In genomic region chr7:113710310-113711106, GRCh38 we compare ENCODE assay signal across 8 cellular contexts.
A peak's percentile ranks its signal among the peaks of the same experiment; 100 is the strongest.
DNase-seq lines count a peak whose midpoint lies in the region; ATAC-seq and TF ChIP-seq lines count a peak whose summit lies in the region.

No MANE protein-coding gene starts in this region.

- peaks cover 19% of the 10 kb centered on the region for H3K27me3 Mint-ChIP-seq in chondrocyte (ENCODE audit: low read depth)
- no peaks in the 10 kb centered on the region for H3K27me3 Mint-ChIP-seq in stimulated activated naive CD8-positive, alpha-beta T cell treated with anti-CD3 and anti-CD28 coated beads, Interleukin-15, amount 100 ng/mL, for 72 hours

- H2AFZ ChIP-seq in SK-N-SH (ENCODE audit: low read depth) = no peak overlapping the region

- no peaks in the 10 kb centered on the region for H3F3A ChIP-seq in SK-N-SH (replicated peaks; ENCODE audit: insufficient read depth)

- H3K9me3 Mint-ChIP-seq in chondrocyte (ENCODE audit: low read depth) = peaks cover 8% of the 10 kb centered on the region
- no peaks in the 10 kb centered on the region for H3K9me3 Mint-ChIP-seq in stimulated activated naive CD8-positive, alpha-beta T cell treated with anti-CD3 and anti-CD28 coated beads, Interleukin-15, amount 100 ng/mL, for 72 hours

- no peaks in the 10 kb centered on the region for H3K27me3 ChIP-seq in SK-N-SH (ENCODE audit: insufficient read depth)

- ATAC-seq in GM18858 (IDR thresholded peaks at IDR 0.05; ENCODE audit: unreplicated experiment) (peak; percentile 98), HG02970 (IDR thresholded peaks at IDR 0.05; ENCODE audit: low FRiP score, unreplicated experiment) (peak; percentile 97)
- ATAC-seq in stimulated activated naive CD8-positive, alpha-beta T cell treated with anti-CD3 and anti-CD28 coated beads, Interleukin-15, amount 100 ng/mL, for 72 hours = peak; percentile 68

- WGBS in SK-N-SH (ENCODE audit: low lambda C conversion rate) = 42% methylated on average over 4 of the region's 4 CpGs

- peaks cover 2% of the 10 kb centered on the region for H3K4me1 Mint-ChIP-seq in chondrocyte (ENCODE audit: low read depth)
- no peaks in the 10 kb centered on the region for H3K4me1 Mint-ChIP-seq in stimulated activated naive CD8-positive, alpha-beta T cell treated with anti-CD3 and anti-CD28 coated beads, Interleukin-15, amount 100 ng/mL, for 72 hours

- peaks cover 13% of the 10 kb centered on the region; the same call in 1 of the 2 replicates for H3K9me3 ChIP-seq in SK-N-SH

- peak; percentile 68 for TF ChIP-seq RAD21 in SK-N-SH (IDR thresholded peaks at IDR 0.05; ENCODE audit: low read length)

- H3K4me3 Mint-ChIP-seq in chondrocyte (ENCODE audit: unreplicated experiment) = no peak overlapping the region
- H3K4me3 Mint-ChIP-seq in stimulated activated naive CD8-positive, alpha-beta T cell treated with anti-CD3 and anti-CD28 coated beads, Interleukin-15, amount 100 ng/mL, for 72 hours = no peak overlapping the region

- no peak overlapping the region for H3K9ac ChIP-seq in SK-N-SH

- TF ChIP-seq CTCF in SK-N-SH (IDR thresholded peaks at IDR 0.05) (peak; percentile 100), chondrocyte (IDR thresholded peaks at IDR 0.05) (peak; percentile 94)

- peaks cover 0 to 6% of the 10 kb centered on the region in 2 experiments for H3K36me3 ChIP-seq in SK-N-SH (replicated peaks in 1 of 2; ENCODE audit: control insufficient read depth in 1 of 2, insufficient read depth in 2 of 2, low read length in 1 of 2)

- peaks cover 3% of the 10 kb centered on the region for H3K36me3 Mint-ChIP-seq in chondrocyte (ENCODE audit: low read depth)

- POLR2A ChIA-PET in SK-N-SH (lab: Yijun Ruan, JAX) = no interaction called here

- DNase-seq in CD1c-positive myeloid dendritic cell (ENCODE audit: extremely low spot score) = peak; percentile 70
- DNase-seq in NCI-H1417 treated with DMSO at 0.1 percent for 48 hours (lab: John Stamatoyannopoulos, UW) = peak; percentile 54
- DNase-seq in SK-N-SH = peak; percentile 46
- DNase-seq in chondrocyte (ENCODE audit: low spot score) = no peak
- peak; percentile 90 for DNase-seq in left kidney (ENCODE audit: low read depth, low spot score)
- DNase-seq in stimulated activated naive CD8-positive, alpha-beta T cell treated with anti-CD3 and anti-CD28 coated beads, Interleukin-15, amount 100 ng/mL, for 72 hours = peak; percentile 11 to 27

- H4K20me1 ChIP-seq in SK-N-SH (ENCODE audit: insufficient read depth) = no peaks in the 10 kb centered on the region

- H3K27ac Mint-ChIP-seq in chondrocyte (ENCODE audit: unreplicated experiment) = no peak overlapping the region
- H3K27ac Mint-ChIP-seq in stimulated activated naive CD8-positive, alpha-beta T cell treated with anti-CD3 and anti-CD28 coated beads, Interleukin-15, amount 100 ng/mL, for 72 hours = no peak overlapping the region

- no peaks in the 10 kb centered on the region for H3K79me2 ChIP-seq in SK-N-SH (ENCODE audit: insufficient read depth)

- no peaks in the 10 kb centered on the region for H3K4me1 ChIP-seq in SK-N-SH (ENCODE audit: control insufficient read depth in 1 of 2, insufficient read depth in 2 of 2, low read depth in 1 of 2, low read length in 1 of 2)

- TF ChIP-seq EP300 in SK-N-SH (IDR thresholded peaks at IDR 0.05; ENCODE audit: borderline replicate concordance in 1 of 2, low read depth in 1 of 2, low read length in 1 of 2) = no peak

- H3K27ac ChIP-seq in SK-N-SH (ENCODE audit: low read depth in 2 of 2, low read length in 1 of 2) = no peak overlapping the region

- no peaks in the 10 kb centered on the region for H3K9me2 ChIP-seq in SK-N-SH

- no peak overlapping the region for H3K4me2 ChIP-seq in SK-N-SH

- no peak overlapping the region; a peak in 1 of 4 replicates for H3K4me3 ChIP-seq in SK-N-SH (ENCODE audit: low read depth in 2 of 2, low read length in 1 of 2)

- CTCF ChIA-PET in SK-N-SH (lab: Yijun Ruan, JAX) = interaction anchor here (0.5 to 2.6 kb wide), 23 partner anchors 9 to 1161 kb away, joined by 3 to 18 read pairs (median 4); no protein-coding TSS in a partner anchor

TF ChIP-seq in SK-N-SH, 30 proteins besides CTCF, POLR2A, EP300 and RAD21:
- TF ChIP-seq RFX5 (IDR thresholded peaks at IDR 0.05; ENCODE audit: low read length) (no peak), CHD2 (IDR thresholded peaks at IDR 0.05; ENCODE audit: low read length, partially characterized antibody) (peak; percentile 3), MXI1 (IDR thresholded peaks at IDR 0.05; ENCODE audit: low read depth, low read length) (no peak), SMC3 (IDR thresholded peaks at IDR 0.05; ENCODE audit: low read depth, low read length) (peak; percentile 43), FOXJ3 (CRISPR knock-in tag; IDR thresholded peaks at IDR 0.05) (no peak), RCOR1 (IDR thresholded peaks at IDR 0.05; ENCODE audit: low read length) (0 out of 2 replicates have a peak, but pooled peaks have one; percentile 21)
- TF ChIP-seq, protein P1, sequence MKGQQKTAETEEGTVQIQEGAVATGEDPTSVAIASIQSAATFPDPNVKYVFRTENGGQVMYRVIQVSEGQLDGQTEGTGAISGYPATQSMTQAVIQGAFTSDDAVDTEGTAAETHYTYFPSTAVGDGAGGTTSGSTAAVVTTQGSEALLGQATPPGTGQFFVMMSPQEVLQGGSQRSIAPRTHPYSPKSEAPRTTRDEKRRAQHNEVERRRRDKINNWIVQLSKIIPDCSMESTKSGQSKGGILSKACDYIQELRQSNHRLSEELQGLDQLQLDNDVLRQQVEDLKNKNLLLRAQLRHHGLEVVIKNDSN (IDR thresholded peaks at IDR 0.05; ENCODE audit: borderline replicate concordance, low read depth) = no peak
TF ChIP-seq in SK-N-SH: peak in this region for 3.
